In the genomic region with DNA sequence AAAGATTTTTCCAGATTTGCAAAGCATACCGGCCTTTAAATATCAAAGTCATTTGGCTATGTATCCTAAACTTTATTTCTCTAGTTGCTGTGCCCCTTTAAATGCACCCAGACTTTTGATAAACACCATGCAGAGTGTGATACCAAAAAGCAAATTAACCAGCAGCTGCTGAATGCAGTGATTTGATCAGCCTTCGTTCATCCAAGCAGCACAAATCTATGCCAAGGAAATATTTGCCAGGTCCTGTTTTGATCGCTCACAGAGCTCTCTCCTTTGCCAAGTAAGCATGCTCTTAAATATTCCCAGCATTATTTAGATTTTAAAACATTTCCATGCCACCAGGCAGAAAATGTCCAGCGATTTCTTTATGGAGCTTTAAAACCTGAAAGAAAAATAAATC, we compare ENCODE assay signal across 23 cellular contexts. TPM values are rescaled to one million over a fixed set of nuclear protein-coding genes. Genes with fewer than 3 reads are reported as not detected.
DNase-seq lines count a peak whose midpoint lies in the region; TF ChIP-seq lines count a peak whose summit lies in the region.
"Had no signal": no experiment of that assay in that cellular context is flagged by ENCODE, and none has a peak within 500 bp of the region (broad histone marks: within the 10 kb centered on the region; RNA-seq: fewer than 3 reads in every experiment).

No MANE protein-coding gene starts in this region.

- H3K4me1 ChIP-seq in osteoblast (ENCODE audit: insufficient read depth, low read length): no peaks in the 10 kb centered on the region

- no peaks in the 10 kb centered on the region for H3K9me3 ChIP-seq in osteoblast (ENCODE audit: low read depth, low read length)
- H3K9me3 ChIP-seq: SK-N-SH had no signal

- H3K27me3 ChIP-seq in osteoblast (ENCODE audit: insufficient read depth, low read length): peaks cover 22% of the 10 kb centered on the region

- H3K4me3 ChIP-seq in osteoblast (ENCODE audit: insufficient read depth, low read length): no peak overlapping the region
- H3K4me3 ChIP-seq: K562 had no signal

- H3K4me2 ChIP-seq in osteoblast (ENCODE audit: insufficient read depth, low read length): no peak overlapping the region
- H3K4me2 ChIP-seq: SK-N-SH had no signal

- no peak overlapping the region for H3K27ac ChIP-seq in osteoblast (ENCODE audit: low read depth, low read length)
- H3K27ac ChIP-seq: C4-2B had no signal

- no peak for TF ChIP-seq CTCF in osteoblast (IDR thresholded peaks at IDR 0.05; ENCODE audit: extremely low read depth, low read depth, low read length)

- H3K36me3 ChIP-seq in osteoblast (ENCODE audit: insufficient read depth, low read length): no peaks in the 10 kb centered on the region

- H4K20me1 ChIP-seq in osteoblast (ENCODE audit: insufficient read depth, low read length): no peaks in the 10 kb centered on the region

- DNase-seq in NCI-H82 (lab: John Stamatoyannopoulos, UW) (peak; percentile 40), NCI-H82 treated with DMSO at 0.1 percent for 48 hours (lab: John Stamatoyannopoulos, UW; ENCODE audit: unreplicated experiment) (no peak), astrocyte of the hippocampus (ENCODE audit: low read depth, low spot score) (peak; percentile 27), osteoblast (ENCODE audit: insufficient read length, low spot score, missing footprints) (peak; percentile 17), amniotic stem cell (lab: John Stamatoyannopoulos, UW) (no peak), hypothalamus (lab: John Stamatoyannopoulos, UW) (no peak), COLO829 (ENCODE audit: low spot score) (no peak)
- DNase-seq in activated effector memory CD4-positive, alpha-beta T cell treated with anti-CD3 and anti-CD28 coated beads, Interleukin-2, amount 50 U/mL, for 16 hours: no peak
- DNase-seq: AML-193; CD8-positive, alpha-beta memory T cell; DMS79 treated with DMSO at 0.1 percent for 48 hours; MM.1S; NCI-H1048; NCI-H1417 treated with DMSO at 0.1 percent for 48 hours; NCI-H187; NCI-H2107; NCI-H226; NCI-H526; NK-92 treated with Interleukin-12 subunit alpha and Interleukin-12 subunit beta, amount 100 ng/mL, for 24 hours; SIG-M5; SK-N-SH had no signal

- no peaks in the 10 kb centered on the region for H3K79me2 ChIP-seq in osteoblast (ENCODE audit: insufficient read depth, low read length)

- no peak overlapping the region for H2AFZ ChIP-seq in osteoblast (ENCODE audit: low read length)

RNA-seq across cellular contexts. Expression of gene BTC, which starts 35.8 kb away (rescaled TPM):
- total RNA-seq in osteoblast: 0.29 and 0.36 TPM in 2 replicates
- total RNA-seq: CD8-positive, alpha-beta memory T cell; K562 had no signal

Comparison
In these comparisons a context has a peak if more than half of its experiments do, and no peak if none do; other contexts are left out.
1. DNase-seq: peak in NCI-H82 (single experiment), astrocyte of the hippocampus (single experiment) and osteoblast (single experiment); none in NCI-H82 treated with DMSO at 0.1 percent for 48 hours (single experiment), activated effector memory CD4-positive, alpha-beta T cell treated with anti-CD3 and anti-CD28 coated beads, Interleukin-2, amount 50 U/mL, for 16 hours (single experiment), amniotic stem cell (single experiment), hypothalamus (0 of 51) and COLO829 (single experiment).